In genomic region chr19:27922970-27923369, GRCh38 we compare ENCODE assay signal across 37 cellular contexts.
"Had no signal": no experiment of that assay in that cellular context is flagged by ENCODE, and none has a peak within 500 bp of the region (broad histone marks: within the 10 kb centered on the region; RNA-seq: fewer than 3 reads in every experiment).

No MANE protein-coding gene starts in this region.

- H3K9me3 ChIP-seq: adrenal gland, ascending aorta, body of pancreas, breast epithelium had no signal

- H3K36me3 ChIP-seq: adrenal gland, ascending aorta, brain microvascular endothelial cell, breast epithelium, cardiac muscle cell had no signal

- H3K27ac ChIP-seq: adrenal gland, ascending aorta, body of pancreas, brain microvascular endothelial cell, breast epithelium, cardiac muscle cell had no signal

- H3K27ac Mint-ChIP-seq: activated naive CD4-positive, alpha-beta T cell treated with anti-CD3 and anti-CD28 coated beads for 36 hours; activated naive CD4-positive, alpha-beta T cell treated with anti-CD3 and anti-CD28 coated beads, Interleukin-2, amount 10 ng/mL, durations not matched to agents 7 days and 5 days; activated naive CD4-positive, alpha-beta T cell treated with anti-CD3 and anti-CD28 coated beads, Interleukin-2, amount 50 U/mL, for 24 hours; activated naive CD4-positive, alpha-beta T cell treated with anti-CD3 and anti-CD28 coated beads, Interleukin-2, amount 50 U/mL, for 72 hours; activated naive CD8-positive, alpha-beta T cell; activated naive CD8-positive, alpha-beta T cell treated with anti-CD3 and anti-CD28 coated beads for 36 hours; activated naive CD8-positive, alpha-beta T cell treated with anti-CD3 and anti-CD28 coated beads, Interleukin-2, amount 10 ng/mL, durations not matched to agents 7 days and 5 days; activated naive CD8-positive, alpha-beta T cell treated with anti-CD3 and anti-CD28 coated beads, Interleukin-2, amount 50 U/mL, for 24 hours; activated T-cell treated with anti-CD3 and anti-CD28 coated beads, Interleukin-2, amount 50 U/mL, for 24 hours; activated T-cell treated with anti-CD3 and anti-CD28 coated beads, Interleukin-2, amount 50 U/mL, for 72 hours; activated T-helper 1 cell treated with anti-CD3 and anti-CD28 coated beads, Interleukin-12 subunit alpha, Interleukin-12 subunit beta, Interleukin-2, Interleukin-4 antibody, amounts not matched to agents 30 ng/mL and 10 ng/mL and 1 ng/mL, durations not matched to agents 14 hours and 24 hours and 36 hours; activated T-helper 17 cell treated with anti-CD3 and anti-CD28 coated beads, Interleukin-2, amount 50 U/mL, for 72 hours; activated T-helper 2 cell treated with anti-CD3 and anti-CD28 coated beads, Interferon-gamma antibody, Interleukin-2, Interleukin-4, amounts not matched to agents 10 μg/mL and 5 μg/mL and 100 μg/mL, durations not matched to agents 14 hours and 24 hours and 36 hours; brain had no signal

- H3K36me3 Mint-ChIP-seq: activated naive CD4-positive, alpha-beta T cell treated with anti-CD3 and anti-CD28 coated beads, Interleukin-2, amount 10 ng/mL, durations not matched to agents 7 days and 5 days; activated naive CD4-positive, alpha-beta T cell treated with anti-CD3 and anti-CD28 coated beads, Interleukin-2, amount 50 U/mL, for 24 hours; activated naive CD4-positive, alpha-beta T cell treated with anti-CD3 and anti-CD28 coated beads, Interleukin-2, amount 50 U/mL, for 72 hours; activated naive CD8-positive, alpha-beta T cell; activated naive CD8-positive, alpha-beta T cell treated with anti-CD3 and anti-CD28 coated beads for 36 hours; activated naive CD8-positive, alpha-beta T cell treated with anti-CD3 and anti-CD28 coated beads, Interleukin-2, amount 10 ng/mL, durations not matched to agents 7 days and 5 days; brain had no signal

- ATAC-seq: activated naive CD4-positive, alpha-beta T cell treated with anti-CD3 and anti-CD28 coated beads, Interleukin-2, amount 50 U/mL, for 72 hours; activated naive CD8-positive, alpha-beta T cell treated with anti-CD3 and anti-CD28 coated beads, Interleukin-2, amount 50 U/mL, for 24 hours; activated T-cell treated with anti-CD3 and anti-CD28 coated beads, Interleukin-2, amount 50 U/mL, for 4 hours; activated T-cell treated with anti-CD3 and anti-CD28 coated beads, Interleukin-2, amount 50 U/mL, for 72 hours; activated T-helper 17 cell treated with anti-CD3 and anti-CD28 coated beads, Interleukin-2, amount 50 U/mL, for 72 hours; body of pancreas had no signal

- H3K4me3 ChIP-seq: adrenal gland, ascending aorta, body of pancreas, breast epithelium, cardiac muscle cell had no signal

- H3K4me1 Mint-ChIP-seq: activated naive CD4-positive, alpha-beta T cell treated with anti-CD3 and anti-CD28 coated beads, Interleukin-2, amount 10 ng/mL, durations not matched to agents 7 days and 5 days; activated naive CD4-positive, alpha-beta T cell treated with anti-CD3 and anti-CD28 coated beads, Interleukin-2, amount 50 U/mL, for 24 hours; activated naive CD8-positive, alpha-beta T cell treated with anti-CD3 and anti-CD28 coated beads for 36 hours; activated naive CD8-positive, alpha-beta T cell treated with anti-CD3 and anti-CD28 coated beads, Interleukin-2, amount 10 ng/mL, durations not matched to agents 7 days and 5 days; activated naive CD8-positive, alpha-beta T cell treated with anti-CD3 and anti-CD28 coated beads, Interleukin-2, amount 50 U/mL, for 24 hours; activated T-helper 17 cell treated with anti-CD3 and anti-CD28 coated beads, Interleukin-2, amount 50 U/mL, for 72 hours; brain; central memory CD8-positive, alpha-beta T cell had no signal

- H3K4me1 ChIP-seq: adrenal gland, ascending aorta, body of pancreas, breast epithelium had no signal

- H3K9me3 Mint-ChIP-seq: activated naive CD8-positive, alpha-beta T cell treated with anti-CD3 and anti-CD28 coated beads for 36 hours; activated T-cell treated with anti-CD3 and anti-CD28 coated beads, Interleukin-2, amount 50 U/mL, for 24 hours; activated T-cell treated with anti-CD3 and anti-CD28 coated beads, Interleukin-2, amount 50 U/mL, for 4 hours; central memory CD8-positive, alpha-beta T cell had no signal

- H3K4me3 Mint-ChIP-seq: activated naive CD4-positive, alpha-beta T cell treated with anti-CD3 and anti-CD28 coated beads for 36 hours; activated naive CD4-positive, alpha-beta T cell treated with anti-CD3 and anti-CD28 coated beads, Interleukin-2, amount 10 ng/mL, durations not matched to agents 7 days and 5 days; activated naive CD4-positive, alpha-beta T cell treated with anti-CD3 and anti-CD28 coated beads, Interleukin-2, amount 50 U/mL, for 24 hours; activated naive CD8-positive, alpha-beta T cell; activated naive CD8-positive, alpha-beta T cell treated with anti-CD3 and anti-CD28 coated beads for 36 hours; activated naive CD8-positive, alpha-beta T cell treated with anti-CD3 and anti-CD28 coated beads, Interleukin-2, amount 10 ng/mL, durations not matched to agents 7 days and 5 days; activated naive CD8-positive, alpha-beta T cell treated with anti-CD3 and anti-CD28 coated beads, Interleukin-2, amount 50 U/mL, for 24 hours; activated T-cell treated with anti-CD3 and anti-CD28 coated beads, Interleukin-2, amount 50 U/mL, for 24 hours; activated T-cell treated with anti-CD3 and anti-CD28 coated beads, Interleukin-2, amount 50 U/mL, for 4 hours; activated T-cell treated with anti-CD3 and anti-CD28 coated beads, Interleukin-2, amount 50 U/mL, for 72 hours; activated T-helper 1 cell treated with anti-CD3 and anti-CD28 coated beads, Interleukin-12 subunit alpha, Interleukin-12 subunit beta, Interleukin-2, Interleukin-4 antibody, amounts not matched to agents 30 ng/mL and 10 ng/mL and 1 ng/mL, durations not matched to agents 14 hours and 24 hours and 36 hours; activated T-helper 17 cell treated with anti-CD3 and anti-CD28 coated beads, Interleukin-2, amount 50 U/mL, for 72 hours; brain; central memory CD8-positive, alpha-beta T cell had no signal

- H3K27me3 Mint-ChIP-seq: activated naive CD4-positive, alpha-beta T cell treated with anti-CD3 and anti-CD28 coated beads, Interleukin-2, amount 10 ng/mL, durations not matched to agents 7 days and 5 days; activated naive CD4-positive, alpha-beta T cell treated with anti-CD3 and anti-CD28 coated beads, Interleukin-2, amount 50 U/mL, for 24 hours; activated naive CD8-positive, alpha-beta T cell; activated naive CD8-positive, alpha-beta T cell treated with anti-CD3 and anti-CD28 coated beads, Interleukin-2, amount 10 ng/mL, durations not matched to agents 7 days and 5 days; activated T-cell treated with anti-CD3 and anti-CD28 coated beads, Interleukin-2, amount 50 U/mL, for 24 hours had no signal

- DNase-seq: activated effector memory CD4-positive, alpha-beta T cell treated with anti-CD3 and anti-CD28 coated beads, Interleukin-2, amount 50 U/mL, for 16 hours; activated effector memory CD4-positive, alpha-beta T cell treated with Interleukin-2 at 50 U/mL for 16 hours; activated gamma-delta T cell; activated gamma-delta T cell treated with Interleukin-2 at 50 U/mL for 16 hours; activated naive CD4-positive, alpha-beta T cell; activated naive CD4-positive, alpha-beta T cell treated with anti-CD3 and anti-CD28 coated beads for 36 hours; activated naive CD4-positive, alpha-beta T cell treated with anti-CD3 and anti-CD28 coated beads, Interleukin-2, amount 10 ng/mL, durations not matched to agents 7 days and 5 days; activated naive CD4-positive, alpha-beta T cell treated with anti-CD3 and anti-CD28 coated beads, Interleukin-2, amount 50 U/mL, for 16 hours; activated naive CD4-positive, alpha-beta T cell treated with Interleukin-2 at 50 U/mL for 16 hours; activated naive CD8-positive, alpha-beta T cell treated with anti-CD3 and anti-CD28 coated beads for 36 hours; activated naive CD8-positive, alpha-beta T cell treated with anti-CD3 and anti-CD28 coated beads, Interleukin-2, amount 10 ng/mL, durations not matched to agents 7 days and 5 days; activated naive CD8-positive, alpha-beta T cell treated with anti-CD3 and anti-CD28 coated beads, Interleukin-2, amount 50 U/mL, for 24 hours; activated T-cell treated with anti-CD3 and anti-CD28 coated beads, Interleukin-2, amount 50 U/mL, for 1 hour; activated T-cell treated with anti-CD3 and anti-CD28 coated beads, Interleukin-2, amount 50 U/mL, for 24 hours; activated T-cell treated with anti-CD3 and anti-CD28 coated beads, Interleukin-2, amount 50 U/mL, for 4 hours; activated T-cell treated with anti-CD3 and anti-CD28 coated beads, Interleukin-2, amount 50 U/mL, for 48 hours; activated T-cell treated with anti-CD3 and anti-CD28 coated beads, Interleukin-2, amount 50 U/mL, for 72 hours; adrenal gland; amniotic stem cell; amygdala; anterior cingulate cortex; aorta; body of pancreas; brain microvascular endothelial cell; central memory CD4-positive, alpha-beta T cell; cerebellar nuclear complex had no signal

- H3K27me3 ChIP-seq: adrenal gland, ascending aorta, body of pancreas, brain microvascular endothelial cell, breast epithelium, cardiac muscle cell had no signal
